ENCODE assay signal across 20 cellular contexts in genomic region chr1:228318823-228319241, GRCh38.
A peak's percentile ranks its signal among the peaks of the same experiment; 100 is the strongest.
DNase-seq lines count a peak whose midpoint lies in the region; ATAC-seq and TF ChIP-seq lines count a peak whose summit lies in the region.
"Had no signal": no experiment of that assay in that cellular context is flagged by ENCODE, and none has a peak within 500 bp of the region (broad histone marks: within the 10 kb centered on the region; RNA-seq: fewer than 3 reads in every experiment).

No MANE protein-coding gene starts in this region.

- H3K27ac Mint-ChIP-seq in endodermal cell (no peak overlapping the region), osteocyte (ENCODE audit: unreplicated experiment) (no peak overlapping the region)
- H3K27ac Mint-ChIP-seq: CD14-positive monocyte had no signal

- ATAC-seq in upper lobe of right lung (no peak), GM18502 (IDR thresholded peaks at IDR 0.05; ENCODE audit: poor library complexity, unreplicated experiment) (no peak)

- H3K4me1 ChIP-seq in left ventricle myocardium inferior = peaks cover 9% of the 10 kb centered on the region
- no peaks in the 10 kb centered on the region for H3K4me1 ChIP-seq in endodermal cell (ENCODE audit: control insufficient read depth, insufficient read depth, low read length)
- no peaks in the 10 kb centered on the region for H3K4me1 ChIP-seq in upper lobe of right lung

- TF ChIP-seq CTCF in left ventricle myocardium inferior (IDR thresholded peaks at IDR 0.05; ENCODE audit: borderline replicate concordance) (no peak), endodermal cell (conservative IDR thresholded peaks at IDR 0.05) (no peak), osteocyte (IDR thresholded peaks at IDR 0.05) (no peak), upper lobe of right lung (IDR thresholded peaks at IDR 0.05) (no peak)

- H3K9ac ChIP-seq in endodermal cell (ENCODE audit: extremely low read depth, low read length, poor library complexity, severe bottlenecking) = no peak overlapping the region

- H3K27me3 Mint-ChIP-seq in endodermal cell (ENCODE audit: insufficient read depth) (no peaks in the 10 kb centered on the region), osteocyte (ENCODE audit: unreplicated experiment) (no peaks in the 10 kb centered on the region)

- no peaks in the 10 kb centered on the region for H3K27me3 ChIP-seq in left ventricle myocardium inferior (ENCODE audit: low read depth)
- no peaks in the 10 kb centered on the region for H3K27me3 ChIP-seq in endodermal cell (ENCODE audit: control insufficient read depth, insufficient read depth, low read length, poor library complexity, severe bottlenecking)
- H3K27me3 ChIP-seq in upper lobe of right lung = no peaks in the 10 kb centered on the region

- 92 to 98% methylated on average over 8 to 15 of the region's 15 CpGs for WGBS in endodermal cell (ENCODE audit: insufficient coverage in 1 of 2, insufficient read length in 1 of 2), 2 experiments

- DNase-seq in cardiac septum (ENCODE audit: low spot score) (peak; percentile 59), left ventricle myocardium inferior (no peak), endodermal cell (peak; percentile 28), osteocyte (ENCODE audit: extremely low spot score, unreplicated experiment) (peak; percentile 80), upper lobe of right lung (peak; percentile 61), COR-L47 (lab: John Stamatoyannopoulos, UW) (no peak), NCI-H69 (lab: John Stamatoyannopoulos, UW) (no peak)
- DNase-seq: AML-193, DMS153, H7, KBM-7, MV-4-11, NCI-H1417, NCI-H2029, NCI-H2171, NCI-H446, NCI-H774, RPMI8226 had no signal

- intact Hi-C loops in cardiac septum (cut with DNase I) = no loop called here
- intact Hi-C loops in left ventricle myocardium inferior (cut with micrococcal nuclease) = no loop called here
- intact Hi-C loops in upper lobe of right lung (cut with DNase I) = no loop called here

- no peaks in the 10 kb centered on the region for H3K4me1 Mint-ChIP-seq in endodermal cell
- no peaks in the 10 kb centered on the region for H3K4me1 Mint-ChIP-seq in osteocyte (ENCODE audit: unreplicated experiment)
- H3K4me1 Mint-ChIP-seq: CD14-positive monocyte had no signal

- H3K27ac ChIP-seq in left ventricle myocardium inferior (replicated peaks) = no peak overlapping the region
- no peak overlapping the region for H3K27ac ChIP-seq in endodermal cell (ENCODE audit: low read depth, low read length)
- no peak overlapping the region for H3K27ac ChIP-seq in upper lobe of right lung

- H3K9me3 Mint-ChIP-seq in endodermal cell = no peaks in the 10 kb centered on the region
- H3K9me3 Mint-ChIP-seq in osteocyte (ENCODE audit: unreplicated experiment) = no peaks in the 10 kb centered on the region

- H3K9me3 ChIP-seq in left ventricle myocardium inferior (replicated peaks) (no peaks in the 10 kb centered on the region), endodermal cell (ENCODE audit: control insufficient read depth, low read length) (no peaks in the 10 kb centered on the region), upper lobe of right lung (no peaks in the 10 kb centered on the region)

- peaks cover 81% of the 10 kb centered on the region for H3K36me3 ChIP-seq in left ventricle myocardium inferior
- H3K36me3 ChIP-seq in endodermal cell (ENCODE audit: control insufficient read depth, insufficient read depth, low read length) = peaks cover 28% of the 10 kb centered on the region
- H3K36me3 ChIP-seq in upper lobe of right lung = peaks cover 24% of the 10 kb centered on the region

- H3K36me3 Mint-ChIP-seq in endodermal cell (ENCODE audit: low read depth) = peaks cover 31% of the 10 kb centered on the region
- no peaks in the 10 kb centered on the region for H3K36me3 Mint-ChIP-seq in osteocyte (ENCODE audit: unreplicated experiment)
- H3K36me3 Mint-ChIP-seq: CD14-positive monocyte had no signal

- H3K4me3 Mint-ChIP-seq in endodermal cell (no peak overlapping the region), osteocyte (ENCODE audit: unreplicated experiment) (no peak overlapping the region)
- H3K4me3 Mint-ChIP-seq: CD14-positive monocyte had no signal

- H3K4me3 ChIP-seq in left ventricle myocardium inferior = no peak overlapping the region
- H3K4me3 ChIP-seq in endodermal cell (ENCODE audit: low read length) = no peak overlapping the region
- H3K4me3 ChIP-seq in upper lobe of right lung = no peak overlapping the region

Comparison
In these comparisons a context has a peak if more than half of its experiments do, and no peak if none do; other contexts are left out.
1. DNase-seq: peak in cardiac septum (single experiment), endodermal cell (single experiment), osteocyte (single experiment) and upper lobe of right lung (single experiment); none in left ventricle myocardium inferior (single experiment), COR-L47 (single experiment) and NCI-H69 (single experiment).